1 cellular context compared by ENCODE assay signal in the genomic region with DNA sequence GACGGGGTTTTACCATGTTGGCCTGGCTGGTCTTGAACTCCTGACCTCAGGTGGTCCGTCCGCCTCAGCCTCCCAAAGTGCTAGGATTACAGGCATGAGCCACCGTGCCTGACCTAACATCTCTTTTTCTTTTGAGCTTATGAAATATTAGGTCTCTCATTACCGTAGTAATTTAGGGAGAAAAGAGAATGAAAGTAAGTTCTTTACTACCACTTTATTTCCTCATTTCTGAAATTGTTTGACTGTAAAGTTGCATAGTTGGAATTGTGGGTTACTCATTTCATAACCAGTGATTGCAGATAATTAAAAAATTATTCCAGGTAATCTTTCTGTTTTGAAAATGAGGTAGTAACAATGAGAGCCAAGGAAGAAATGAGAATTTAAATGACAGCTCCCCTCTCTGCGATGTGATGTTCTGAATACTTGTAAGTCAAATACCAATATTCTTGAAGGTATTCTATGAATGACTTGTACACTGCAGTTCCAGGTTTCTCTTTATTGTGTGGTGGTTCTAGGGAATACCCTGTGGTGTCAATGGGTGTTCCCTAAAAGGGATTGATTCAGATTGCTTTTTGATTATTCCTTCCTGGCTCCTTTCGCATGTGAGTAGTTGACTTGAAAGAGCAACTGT.
TF ChIP-seq lines count a peak whose summit lies in the region.

No MANE protein-coding gene starts in this region.

TF ChIP-seq in WTC11, 78 proteins besides CTCF, POLR2A, EP300 and RAD21 (continued from another document):
- TF ChIP-seq, protein P1, sequence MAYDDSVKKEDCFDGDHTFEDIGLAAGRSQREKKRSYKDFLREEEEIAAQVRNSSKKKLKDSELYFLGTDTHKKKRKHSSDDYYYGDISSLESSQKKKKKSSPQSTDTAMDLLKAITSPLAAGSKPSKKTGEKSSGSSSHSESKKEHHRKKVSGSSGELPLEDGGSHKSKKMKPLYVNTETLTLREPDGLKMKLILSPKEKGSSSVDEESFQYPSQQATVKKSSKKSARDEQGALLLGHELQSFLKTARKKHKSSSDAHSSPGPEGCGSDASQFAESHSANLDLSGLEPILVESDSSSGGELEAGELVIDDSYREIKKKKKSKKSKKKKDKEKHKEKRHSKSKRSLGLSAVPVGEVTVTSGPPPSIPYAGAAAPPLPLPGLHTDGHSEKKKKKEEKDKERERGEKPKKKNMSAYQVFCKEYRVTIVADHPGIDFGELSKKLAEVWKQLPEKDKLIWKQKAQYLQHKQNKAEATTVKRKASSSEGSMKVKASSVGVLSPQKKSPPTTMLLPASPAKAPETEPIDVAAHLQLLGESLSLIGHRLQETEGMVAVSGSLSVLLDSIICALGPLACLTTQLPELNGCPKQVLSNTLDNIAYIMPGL (CRISPR knock-in tag; IDR thresholded peaks at IDR 0.05), result no peak
- TF ChIP-seq, protein P2, sequence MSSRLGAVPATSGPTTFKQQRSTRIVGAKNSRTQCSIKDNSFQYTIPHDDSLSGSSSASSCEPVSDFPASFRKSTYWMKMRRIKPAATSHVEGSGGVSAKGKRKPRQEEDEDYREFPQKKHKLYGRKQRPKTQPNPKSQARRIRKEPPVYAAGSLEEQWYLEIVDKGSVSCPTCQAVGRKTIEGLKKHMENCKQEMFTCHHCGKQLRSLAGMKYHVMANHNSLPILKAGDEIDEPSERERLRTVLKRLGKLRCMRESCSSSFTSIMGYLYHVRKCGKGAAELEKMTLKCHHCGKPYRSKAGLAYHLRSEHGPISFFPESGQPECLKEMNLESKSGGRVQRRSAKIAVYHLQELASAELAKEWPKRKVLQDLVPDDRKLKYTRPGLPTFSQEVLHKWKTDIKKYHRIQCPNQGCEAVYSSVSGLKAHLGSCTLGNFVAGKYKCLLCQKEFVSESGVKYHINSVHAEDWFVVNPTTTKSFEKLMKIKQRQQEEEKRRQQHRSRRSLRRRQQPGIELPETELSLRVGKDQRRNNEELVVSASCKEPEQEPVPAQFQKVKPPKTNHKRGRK (CRISPR knock-in tag; IDR thresholded peaks at IDR 0.05; ENCODE audit: borderline replicate concordance), result no peak
- TF ChIP-seq, protein P3, sequence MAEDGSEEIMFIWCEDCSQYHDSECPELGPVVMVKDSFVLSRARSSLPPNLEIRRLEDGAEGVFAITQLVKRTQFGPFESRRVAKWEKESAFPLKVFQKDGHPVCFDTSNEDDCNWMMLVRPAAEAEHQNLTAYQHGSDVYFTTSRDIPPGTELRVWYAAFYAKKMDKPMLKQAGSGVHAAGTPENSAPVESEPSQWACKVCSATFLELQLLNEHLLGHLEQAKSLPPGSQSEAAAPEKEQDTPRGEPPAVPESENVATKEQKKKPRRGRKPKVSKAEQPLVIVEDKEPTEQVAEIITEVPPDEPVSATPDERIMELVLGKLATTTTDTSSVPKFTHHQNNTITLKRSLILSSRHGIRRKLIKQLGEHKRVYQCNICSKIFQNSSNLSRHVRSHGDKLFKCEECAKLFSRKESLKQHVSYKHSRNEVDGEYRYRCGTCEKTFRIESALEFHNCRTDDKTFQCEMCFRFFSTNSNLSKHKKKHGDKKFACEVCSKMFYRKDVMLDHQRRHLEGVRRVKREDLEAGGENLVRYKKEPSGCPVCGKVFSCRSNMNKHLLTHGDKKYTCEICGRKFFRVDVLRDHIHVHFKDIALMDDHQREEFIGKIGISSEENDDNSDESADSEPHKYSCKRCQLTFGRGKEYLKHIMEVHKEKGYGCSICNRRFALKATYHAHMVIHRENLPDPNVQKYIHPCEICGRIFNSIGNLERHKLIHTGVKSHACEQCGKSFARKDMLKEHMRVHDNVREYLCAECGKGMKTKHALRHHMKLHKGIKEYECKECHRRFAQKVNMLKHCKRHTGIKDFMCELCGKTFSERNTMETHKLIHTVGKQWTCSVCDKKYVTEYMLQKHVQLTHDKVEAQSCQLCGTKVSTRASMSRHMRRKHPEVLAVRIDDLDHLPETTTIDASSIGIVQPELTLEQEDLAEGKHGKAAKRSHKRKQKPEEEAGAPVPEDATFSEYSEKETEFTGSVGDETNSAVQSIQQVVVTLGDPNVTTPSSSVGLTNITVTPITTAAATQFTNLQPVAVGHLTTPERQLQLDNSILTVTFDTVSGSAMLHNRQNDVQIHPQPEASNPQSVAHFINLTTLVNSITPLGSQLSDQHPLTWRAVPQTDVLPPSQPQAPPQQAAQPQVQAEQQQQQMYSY (CRISPR knock-in tag; IDR thresholded peaks at IDR 0.05), result no peak
- TF ChIP-seq JAZF1 (CRISPR knock-in tag; IDR thresholded peaks at IDR 0.05) (no peak), GTF2I (CRISPR knock-in tag; conservative IDR thresholded peaks at IDR 0.05) (no peak)
- TF ChIP-seq, protein P4, sequence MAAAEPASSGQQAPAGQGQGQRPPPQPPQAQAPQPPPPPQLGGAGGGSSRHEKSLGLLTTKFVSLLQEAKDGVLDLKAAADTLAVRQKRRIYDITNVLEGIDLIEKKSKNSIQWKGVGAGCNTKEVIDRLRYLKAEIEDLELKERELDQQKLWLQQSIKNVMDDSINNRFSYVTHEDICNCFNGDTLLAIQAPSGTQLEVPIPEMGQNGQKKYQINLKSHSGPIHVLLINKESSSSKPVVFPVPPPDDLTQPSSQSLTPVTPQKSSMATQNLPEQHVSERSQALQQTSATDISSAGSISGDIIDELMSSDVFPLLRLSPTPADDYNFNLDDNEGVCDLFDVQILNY (CRISPR knock-in tag; IDR thresholded peaks at IDR 0.05), result no peak
